1 cellular context compared by ENCODE assay signal in the genomic region with DNA sequence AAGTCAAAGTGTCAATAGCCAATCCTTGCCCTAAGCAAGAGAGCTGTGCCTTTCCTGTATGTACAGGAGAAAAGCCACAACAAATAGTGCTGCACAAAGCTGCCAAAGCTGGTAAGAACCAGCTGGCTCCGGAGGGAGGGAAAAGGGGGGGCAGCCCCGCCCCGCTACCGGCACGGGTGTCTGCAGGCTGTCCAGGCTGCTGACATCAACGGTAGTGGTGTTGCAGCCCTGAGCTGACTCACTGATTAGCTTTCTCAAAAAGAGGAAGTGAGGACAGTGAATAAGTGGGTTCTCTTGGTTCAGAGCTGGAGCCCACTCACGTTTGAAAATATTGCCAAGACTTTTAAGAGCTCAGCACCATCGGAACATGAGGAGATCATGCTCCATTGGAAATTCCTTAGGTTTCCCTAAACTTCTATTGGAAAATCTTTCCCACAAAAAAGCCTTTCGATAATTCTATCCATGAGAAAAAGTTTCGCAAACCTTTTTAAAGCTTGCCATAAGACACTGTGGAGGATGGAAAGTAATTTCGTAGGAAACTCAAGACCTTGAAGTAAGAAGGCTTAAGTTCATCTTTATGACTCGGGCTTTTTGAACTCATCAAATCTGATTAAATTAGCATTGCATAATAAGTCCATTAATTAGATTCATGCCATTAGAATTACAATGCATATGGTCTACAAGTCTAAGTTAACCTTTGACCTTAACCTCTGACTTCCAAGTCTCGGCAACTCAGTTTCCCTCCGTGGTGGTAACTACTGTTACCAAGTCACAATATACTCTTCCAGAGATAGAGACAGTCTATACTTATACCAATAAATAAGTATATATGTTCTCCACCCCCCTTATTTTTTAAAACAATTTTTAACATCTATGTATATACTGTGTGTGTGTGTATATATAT.
A peak's percentile ranks its signal among the peaks of the same experiment; 100 is the strongest.
TF ChIP-seq lines count a peak whose summit lies in the region.

No MANE protein-coding gene starts in this region.

TF ChIP-seq in K562, 482 proteins besides CTCF, POLR2A, EP300 and RAD21 (continued from another document and continues in another):
- TF ChIP-seq, protein P1, sequence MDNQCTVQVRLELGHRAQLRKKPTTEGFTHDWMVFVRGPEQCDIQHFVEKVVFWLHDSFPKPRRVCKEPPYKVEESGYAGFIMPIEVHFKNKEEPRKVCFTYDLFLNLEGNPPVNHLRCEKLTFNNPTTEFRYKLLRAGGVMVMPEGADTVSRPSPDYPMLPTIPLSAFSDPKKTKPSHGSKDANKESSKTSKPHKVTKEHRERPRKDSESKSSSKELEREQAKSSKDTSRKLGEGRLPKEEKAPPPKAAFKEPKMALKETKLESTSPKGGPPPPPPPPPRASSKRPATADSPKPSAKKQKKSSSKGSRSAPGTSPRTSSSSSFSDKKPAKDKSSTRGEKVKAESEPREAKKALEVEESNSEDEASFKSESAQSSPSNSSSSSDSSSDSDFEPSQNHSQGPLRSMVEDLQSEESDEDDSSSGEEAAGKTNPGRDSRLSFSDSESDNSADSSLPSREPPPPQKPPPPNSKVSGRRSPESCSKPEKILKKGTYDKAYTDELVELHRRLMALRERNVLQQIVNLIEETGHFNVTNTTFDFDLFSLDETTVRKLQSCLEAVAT (IDR thresholded peaks at IDR 0.05), result no peak; a peak in 1 of 4 replicates
- TF ChIP-seq SETDB1 (IDR thresholded peaks at IDR 0.05; ENCODE audit: low read length), result no peak
- no peak for TF ChIP-seq MCM3 (IDR thresholded peaks at IDR 0.05)
- TF ChIP-seq, protein P2, sequence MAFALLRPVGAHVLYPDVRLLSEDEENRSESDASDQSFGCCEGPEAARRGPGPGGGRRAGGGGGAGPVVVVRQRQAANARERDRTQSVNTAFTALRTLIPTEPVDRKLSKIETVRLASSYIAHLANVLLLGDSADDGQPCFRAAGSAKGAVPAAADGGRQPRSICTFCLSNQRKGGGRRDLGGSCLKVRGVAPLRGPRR (CRISPR knock-in tag; IDR thresholded peaks at IDR 0.05), result no peak
- peak; percentile 74 for TF ChIP-seq SMAD1 (IDR thresholded peaks at IDR 0.05; ENCODE audit: low read depth, low read length, partially characterized antibody)
- TF ChIP-seq, protein P3, sequence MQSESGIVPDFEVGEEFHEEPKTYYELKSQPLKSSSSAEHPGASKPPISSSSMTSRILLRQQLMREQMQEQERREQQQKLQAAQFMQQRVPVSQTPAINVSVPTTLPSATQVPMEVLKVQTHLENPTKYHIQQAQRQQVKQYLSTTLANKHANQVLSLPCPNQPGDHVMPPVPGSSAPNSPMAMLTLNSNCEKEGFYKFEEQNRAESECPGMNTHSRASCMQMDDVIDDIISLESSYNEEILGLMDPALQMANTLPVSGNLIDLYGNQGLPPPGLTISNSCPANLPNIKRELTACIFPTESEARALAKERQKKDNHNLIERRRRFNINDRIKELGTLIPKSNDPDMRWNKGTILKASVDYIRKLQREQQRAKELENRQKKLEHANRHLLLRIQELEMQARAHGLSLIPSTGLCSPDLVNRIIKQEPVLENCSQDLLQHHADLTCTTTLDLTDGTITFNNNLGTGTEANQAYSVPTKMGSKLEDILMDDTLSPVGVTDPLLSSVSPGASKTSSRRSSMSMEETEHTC (IDR thresholded peaks at IDR 0.05), result peak; percentile 87
- no peak for TF ChIP-seq ZNF655 (CRISPR knock-in tag; IDR thresholded peaks at IDR 0.05)
- TF ChIP-seq ZBTB26 (CRISPR knock-in tag; IDR thresholded peaks at IDR 0.05), result no peak
- TF ChIP-seq ZNF583 (CRISPR knock-in tag; IDR thresholded peaks at IDR 0.05), result 0 out of 2 replicates have a peak, but pooled peaks have one; percentile 70
- 0 out of 2 replicates have a peak, but pooled peaks have one; percentile 16 for TF ChIP-seq ZNF766 (CRISPR knock-in tag; conservative IDR thresholded peaks at IDR 0.05)
- TF ChIP-seq DEAF1 (CRISPR knock-in tag; IDR thresholded peaks at IDR 0.05), result 0 out of 2 replicates have a peak, but pooled peaks have one; percentile 13
- TF ChIP-seq NFE2L1 (tag; IDR thresholded peaks at IDR 0.05; ENCODE audit: borderline replicate concordance, low read depth), result no peak
- no peak for TF ChIP-seq IRF1 (CRISPR knock-in tag; IDR thresholded peaks at IDR 0.05; ENCODE audit: borderline replicate concordance)
- 0 out of 2 replicates have a peak, but pooled peaks have one; percentile 10 for TF ChIP-seq MECOM (CRISPR knock-in tag; IDR thresholded peaks at IDR 0.05)
- no peak for TF ChIP-seq RFX1 (IDR thresholded peaks at IDR 0.05)
- TF ChIP-seq ZNF324 (CRISPR knock-in tag; IDR thresholded peaks at IDR 0.05), result no peak
- no peak for TF ChIP-seq SNIP1 (IDR thresholded peaks at IDR 0.05; ENCODE audit: low read depth)
- no peak for TF ChIP-seq RBM14 (IDR thresholded peaks at IDR 0.05; ENCODE audit: borderline replicate concordance, insufficient read depth, low read depth, low read length)
- TF ChIP-seq, protein P4, sequence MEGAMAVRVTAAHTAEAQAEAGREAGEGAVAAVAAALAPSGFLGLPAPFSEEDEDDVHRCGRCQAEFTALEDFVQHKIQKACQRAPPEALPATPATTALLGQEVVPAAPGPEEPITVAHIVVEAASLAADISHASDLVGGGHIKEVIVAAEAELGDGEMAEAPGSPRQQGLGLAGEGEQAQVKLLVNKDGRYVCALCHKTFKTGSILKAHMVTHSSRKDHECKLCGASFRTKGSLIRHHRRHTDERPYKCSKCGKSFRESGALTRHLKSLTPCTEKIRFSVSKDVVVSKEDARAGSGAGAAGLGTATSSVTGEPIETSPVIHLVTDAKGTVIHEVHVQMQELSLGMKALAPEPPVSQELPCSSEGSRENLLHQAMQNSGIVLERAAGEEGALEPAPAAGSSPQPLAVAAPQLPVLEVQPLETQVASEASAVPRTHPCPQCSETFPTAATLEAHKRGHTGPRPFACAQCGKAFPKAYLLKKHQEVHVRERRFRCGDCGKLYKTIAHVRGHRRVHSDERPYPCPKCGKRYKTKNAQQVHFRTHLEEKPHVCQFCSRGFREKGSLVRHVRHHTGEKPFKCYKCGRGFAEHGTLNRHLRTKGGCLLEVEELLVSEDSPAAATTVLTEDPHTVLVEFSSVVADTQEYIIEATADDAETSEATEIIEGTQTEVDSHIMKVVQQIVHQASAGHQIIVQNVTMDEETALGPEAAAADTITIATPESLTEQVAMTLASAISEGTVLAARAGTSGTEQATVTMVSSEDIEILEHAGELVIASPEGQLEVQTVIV (CRISPR knock-in tag; IDR thresholded peaks at IDR 0.05; ENCODE audit: borderline replicate concordance), result no peak
- TF ChIP-seq BRD4 (IDR thresholded peaks at IDR 0.05), result peak; percentile 49; the same call in 1 of the 2 replicates
- TF ChIP-seq ZNF551 (CRISPR knock-in tag; IDR thresholded peaks at IDR 0.05), result no peak
- no peak for TF ChIP-seq GTF2B (IDR thresholded peaks at IDR 0.05; ENCODE audit: extremely low read depth, insufficient read length)
- TF ChIP-seq ZNF354B (CRISPR knock-in tag; IDR thresholded peaks at IDR 0.05), result 0 out of 2 replicates have a peak, but pooled peaks have one; percentile 24
- 0 out of 2 replicates have a peak, but pooled peaks have one; percentile 61 for TF ChIP-seq FOXP4 (CRISPR knock-in tag; IDR thresholded peaks at IDR 0.05; ENCODE audit: borderline replicate concordance)
- no peak for TF ChIP-seq TCF7L2 (IDR thresholded peaks at IDR 0.05; ENCODE audit: low read depth, low read length)
- TF ChIP-seq ZNF395 (CRISPR knock-in tag; IDR thresholded peaks at IDR 0.05), result peak; percentile 96
- TF ChIP-seq PTRF (tag; IDR thresholded peaks at IDR 0.05), result no peak
- TF ChIP-seq TAF1 (IDR thresholded peaks at IDR 0.05; ENCODE audit: control insufficient read depth, extremely low read depth, insufficient read depth, low read length, severe bottlenecking), result peak; percentile 72
- TF ChIP-seq, protein P5, sequence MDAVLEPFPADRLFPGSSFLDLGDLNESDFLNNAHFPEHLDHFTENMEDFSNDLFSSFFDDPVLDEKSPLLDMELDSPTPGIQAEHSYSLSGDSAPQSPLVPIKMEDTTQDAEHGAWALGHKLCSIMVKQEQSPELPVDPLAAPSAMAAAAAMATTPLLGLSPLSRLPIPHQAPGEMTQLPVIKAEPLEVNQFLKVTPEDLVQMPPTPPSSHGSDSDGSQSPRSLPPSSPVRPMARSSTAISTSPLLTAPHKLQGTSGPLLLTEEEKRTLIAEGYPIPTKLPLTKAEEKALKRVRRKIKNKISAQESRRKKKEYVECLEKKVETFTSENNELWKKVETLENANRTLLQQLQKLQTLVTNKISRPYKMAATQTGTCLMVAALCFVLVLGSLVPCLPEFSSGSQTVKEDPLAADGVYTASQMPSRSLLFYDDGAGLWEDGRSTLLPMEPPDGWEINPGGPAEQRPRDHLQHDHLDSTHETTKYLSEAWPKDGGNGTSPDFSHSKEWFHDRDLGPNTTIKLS (IDR thresholded peaks at IDR 0.05; ENCODE audit: borderline replicate concordance, low read depth), result peak; percentile 68; the same call in 1 of the 2 replicates
- no peak for TF ChIP-seq GTF2A2 (tag; IDR thresholded peaks at IDR 0.05)
- no peak for TF ChIP-seq HOMEZ (CRISPR knock-in tag; IDR thresholded peaks at IDR 0.05)
- TF ChIP-seq MBD2 (IDR thresholded peaks at IDR 0.05; ENCODE audit: borderline replicate concordance, low read depth), result peak; percentile 79
